In genomic region chr1:180563013-180563827, GRCh38 we compare ENCODE assay signal across 10 cellular contexts. TPM values are rescaled to one million over a fixed set of nuclear protein-coding genes. Genes with fewer than 3 reads are reported as not detected.
A peak's percentile ranks its signal among the peaks of the same experiment; 100 is the strongest.
DNase-seq lines count a peak whose midpoint lies in the region; TF ChIP-seq lines count a peak whose summit lies in the region.
"Had no signal": no experiment of that assay in that cellular context is flagged by ENCODE, and none has a peak within 500 bp of the region (broad histone marks: within the 10 kb centered on the region; RNA-seq: fewer than 3 reads in every experiment).

No MANE protein-coding gene starts in this region.

- H3K36me3 ChIP-seq in SJSA1 (no peaks in the 10 kb centered on the region), neural progenitor cell (no peaks in the 10 kb centered on the region)

- no peaks in the 10 kb centered on the region for H3K27me3 ChIP-seq in SJSA1 (replicated peaks)
- H3K27me3 ChIP-seq in neural progenitor cell = no peaks in the 10 kb centered on the region

- no peak overlapping the region for H3K4me3 ChIP-seq in SJSA1
- no peak overlapping the region for H3K4me3 ChIP-seq in neural progenitor cell

- H3K9me3 Mint-ChIP-seq in neural progenitor cell = peaks cover 2% of the 10 kb centered on the region
- H3K9me3 Mint-ChIP-seq in activated T-helper 1 cell treated with anti-CD3 and anti-CD28 coated beads, Interleukin-12 subunit alpha, Interleukin-12 subunit beta, Interleukin-2, Interleukin-4 antibody, amounts not matched to agents 30 ng/mL and 10 ng/mL and 1 ng/mL, durations not matched to agents 14 hours and 24 hours and 36 hours = no peaks in the 10 kb centered on the region

- DNase-seq in DMS53 treated with DMSO at 0.1 percent for 48 hours (lab: John Stamatoyannopoulos, UW; ENCODE audit: unreplicated experiment) = peak; percentile 12
- peak in 1 of 2 experiments; percentile 41 for DNase-seq in SJSA1 (ENCODE audit: low read depth in 1 of 2, low spot score in 2 of 2)
- peak; percentile 32 for DNase-seq in fibroblast of gingiva (ENCODE audit: low read depth)
- DNase-seq in neural progenitor cell (ENCODE audit: low spot score) = no peak
- no peak for DNase-seq in activated T-helper 1 cell treated with anti-CD3 and anti-CD28 coated beads, Interleukin-12 subunit alpha, Interleukin-12 subunit beta, Interleukin-2, Interleukin-4 antibody, amounts not matched to agents 30 ng/mL and 10 ng/mL and 1 ng/mL, durations not matched to agents 14 hours and 24 hours and 36 hours (ENCODE audit: low spot score)
- no peak for DNase-seq in 8988T
- DNase-seq in NCI-H1436 (lab: John Stamatoyannopoulos, UW) = no peak
- DNase-seq in activated CD8-positive, alpha-beta memory T cell treated with anti-CD3 and anti-CD28 coated beads, Interleukin-2, amount 50 U/mL, for 48 hours = no peak
- DNase-seq: midbrain had no signal

- H3K9me3 ChIP-seq in SJSA1 (replicated peaks) (no peaks in the 10 kb centered on the region), neural progenitor cell (ENCODE audit: low read depth) (no peaks in the 10 kb centered on the region)

- H3K4me2 ChIP-seq in neural progenitor cell = no peak overlapping the region

- no peaks in the 10 kb centered on the region for H3F3A ChIP-seq in neural progenitor cell (ENCODE audit: low read depth)

- H3K4me1 ChIP-seq in SJSA1 (replicated peaks) = peaks cover 38% of the 10 kb centered on the region
- H3K4me1 ChIP-seq in neural progenitor cell = peaks cover 16% of the 10 kb centered on the region

- H3K27me3 Mint-ChIP-seq in neural progenitor cell (ENCODE audit: insufficient read depth, low read depth) = peaks cover 2% of the 10 kb centered on the region
- peaks cover 32% of the 10 kb centered on the region for H3K27me3 Mint-ChIP-seq in activated T-helper 1 cell treated with anti-CD3 and anti-CD28 coated beads, Interleukin-12 subunit alpha, Interleukin-12 subunit beta, Interleukin-2, Interleukin-4 antibody, amounts not matched to agents 30 ng/mL and 10 ng/mL and 1 ng/mL, durations not matched to agents 14 hours and 24 hours and 36 hours (ENCODE audit: insufficient read depth)

- H3K36me3 Mint-ChIP-seq in neural progenitor cell = no peaks in the 10 kb centered on the region
- H3K36me3 Mint-ChIP-seq in activated T-helper 1 cell treated with anti-CD3 and anti-CD28 coated beads, Interleukin-12 subunit alpha, Interleukin-12 subunit beta, Interleukin-2, Interleukin-4 antibody, amounts not matched to agents 30 ng/mL and 10 ng/mL and 1 ng/mL, durations not matched to agents 14 hours and 24 hours and 36 hours (ENCODE audit: low read depth) = no peaks in the 10 kb centered on the region

- H3K79me2 ChIP-seq in neural progenitor cell (ENCODE audit: low read depth) = no peaks in the 10 kb centered on the region

- H3K27ac Mint-ChIP-seq in neural progenitor cell = no peak overlapping the region
- no peak overlapping the region for H3K27ac Mint-ChIP-seq in activated T-helper 1 cell treated with anti-CD3 and anti-CD28 coated beads, Interleukin-12 subunit alpha, Interleukin-12 subunit beta, Interleukin-2, Interleukin-4 antibody, amounts not matched to agents 30 ng/mL and 10 ng/mL and 1 ng/mL, durations not matched to agents 14 hours and 24 hours and 36 hours

- no peak overlapping the region for H3K9ac ChIP-seq in neural progenitor cell

- no peak for TF ChIP-seq CTCF in neural progenitor cell (IDR thresholded peaks at IDR 0.05)

- intact Hi-C loops in activated T-helper 1 cell treated with anti-CD3 and anti-CD28 coated beads, Interleukin-12 subunit alpha, Interleukin-12 subunit beta, Interleukin-2, Interleukin-4 antibody, amounts not matched to agents 30 ng/mL and 10 ng/mL and 1 ng/mL, durations not matched to agents 14 hours and 24 hours and 36 hours (cut with micrococcal nuclease) = no loop called here

- H2AFZ ChIP-seq in neural progenitor cell (replicated peaks) = peak overlapping the region; percentile 27

- H3K4me3 Mint-ChIP-seq in neural progenitor cell = no peak overlapping the region
- no peak overlapping the region for H3K4me3 Mint-ChIP-seq in activated T-helper 1 cell treated with anti-CD3 and anti-CD28 coated beads, Interleukin-12 subunit alpha, Interleukin-12 subunit beta, Interleukin-2, Interleukin-4 antibody, amounts not matched to agents 30 ng/mL and 10 ng/mL and 1 ng/mL, durations not matched to agents 14 hours and 24 hours and 36 hours

- peaks cover 24% of the 10 kb centered on the region for H3K4me1 Mint-ChIP-seq in neural progenitor cell
- H3K4me1 Mint-ChIP-seq in activated T-helper 1 cell treated with anti-CD3 and anti-CD28 coated beads, Interleukin-12 subunit alpha, Interleukin-12 subunit beta, Interleukin-2, Interleukin-4 antibody, amounts not matched to agents 30 ng/mL and 10 ng/mL and 1 ng/mL, durations not matched to agents 14 hours and 24 hours and 36 hours (ENCODE audit: low read depth) = peaks cover 5% of the 10 kb centered on the region

- peak overlapping the region; percentile 24; the same call in 1 of the 2 replicates for H3K27ac ChIP-seq in SJSA1
- H3K27ac ChIP-seq in neural progenitor cell = no peak overlapping the region

- no peaks in the 10 kb centered on the region for H4K20me1 ChIP-seq in neural progenitor cell (ENCODE audit: low read depth)

RNA-seq across cellular contexts. Expression of gene OVAAL, which starts 4.5 kb away (rescaled TPM):
- not detected in 2 replicates for total RNA-seq in SJSA1 (2014; rRNA removed; shearing (Covaris generic))
- not detected in 2 replicates for total RNA-seq in neural progenitor cell (ENCODE audit: low replicate concordance)
- not detected in 2 replicates for total RNA-seq in activated T-helper 1 cell treated with anti-CD3 and anti-CD28 coated beads, Interleukin-12 subunit alpha, Interleukin-12 subunit beta, Interleukin-2, Interleukin-4 antibody, amounts not matched to agents 30 ng/mL and 10 ng/mL and 1 ng/mL, durations not matched to agents 14 hours and 24 hours and 36 hours
- total RNA-seq: T-helper 2 cell treated with Interferon-gamma antibody and Interleukin-4, amounts not matched to agents 100 ng/mL and 5 ng/mL, for 36 hours had no signal

Comparison
In these comparisons a context has a peak if more than half of its experiments do, and no peak if none do; other contexts are left out.
1. DNase-seq: peak in DMS53 treated with DMSO at 0.1 percent for 48 hours (single experiment) and fibroblast of gingiva (single experiment); none in neural progenitor cell (single experiment), activated T-helper 1 cell treated with anti-CD3 and anti-CD28 coated beads, Interleukin-12 subunit alpha, Interleukin-12 subunit beta, Interleukin-2, Interleukin-4 antibody, amounts not matched to agents 30 ng/mL and 10 ng/mL and 1 ng/mL, durations not matched to agents 14 hours and 24 hours and 36 hours (single experiment), 8988T (single experiment), NCI-H1436 (single experiment) and activated CD8-positive, alpha-beta memory T cell treated with anti-CD3 and anti-CD28 coated beads, Interleukin-2, amount 50 U/mL, for 48 hours (single experiment).